ENCODE assay signal across 19 cellular contexts in genomic region chr16:85921026-85921425, GRCh38. TPM values are rescaled to one million over a fixed set of nuclear protein-coding genes. Genes with fewer than 3 reads are reported as not detected.
"Had no signal": no experiment of that assay in that cellular context is flagged by ENCODE, and none has a peak within 500 bp of the region (broad histone marks: within the 10 kb centered on the region; RNA-seq: fewer than 3 reads in every experiment).

No MANE protein-coding gene starts in this region.

- H3K27ac ChIP-seq: cardiac muscle cell, esophagus muscularis mucosa, prostate gland, SK-N-MC, skin epidermis, upper lobe of right lung had no signal

- H3K4me1 ChIP-seq: prostate gland had no signal

- H3K27me3 ChIP-seq: cardiac muscle cell, esophagus muscularis mucosa, upper lobe of right lung had no signal

- ATAC-seq: left ventricle myocardium superior; right cardiac atrium; stimulated activated naive CD8-positive, alpha-beta T cell treated with anti-CD3 and anti-CD28 coated beads, Interleukin-15, Interleukin-2, amounts not matched to agents 100 U/mL and 50 U/mL, for 24 hours; upper lobe of right lung had no signal

- H3K4me3 Mint-ChIP-seq: activated CD4-positive, alpha-beta memory T cell treated with anti-CD3 and anti-CD28 coated beads, Interleukin-2, amount 10 ng/mL, durations not matched to agents 7 days and 5 days had no signal

- H3K4me1 Mint-ChIP-seq: activated CD4-positive, alpha-beta memory T cell treated with anti-CD3 and anti-CD28 coated beads, Interleukin-2, amount 10 ng/mL, durations not matched to agents 7 days and 5 days had no signal

- H3K4me3 ChIP-seq: cardiac muscle cell, esophagus muscularis mucosa, prostate gland, SK-N-MC, skin epidermis, upper lobe of right lung had no signal

- H3K27ac Mint-ChIP-seq: activated CD4-positive, alpha-beta memory T cell treated with anti-CD3 and anti-CD28 coated beads, Interleukin-2, amount 10 ng/mL, durations not matched to agents 7 days and 5 days had no signal

- DNase-seq: activated CD4-positive, alpha-beta memory T cell treated with anti-CD3 and anti-CD28 coated beads, Interleukin-2, amount 10 ng/mL, durations not matched to agents 7 days and 5 days; activated CD8-positive, alpha-beta memory T cell treated with anti-CD3 and anti-CD28 coated beads, Interleukin-2, amount 50 U/mL, for 4 hours; hippocampal formation; kidney glomerular epithelial cell; left ventricle myocardium superior; mesendoderm; right cardiac atrium; stimulated activated CD4-positive, alpha-beta T cell treated with anti-CD3 and anti-CD28 coated beads, Interleukin-4, amount 100 ng/mL, for 4 hours; stimulated activated CD8-positive, alpha-beta memory T cell treated with anti-CD3 and anti-CD28 coated beads, Interleukin-4, amount 100 ng/mL, for 48 hours; stimulated activated naive CD8-positive, alpha-beta T cell treated with anti-CD3 and anti-CD28 coated beads, Interleukin-15, Interleukin-2, amounts not matched to agents 100 U/mL and 50 U/mL, for 24 hours; upper lobe of right lung had no signal

- H3K36me3 ChIP-seq: cardiac muscle cell, prostate gland, upper lobe of right lung had no signal

- FAIRE-seq: colon, endometrium had no signal

- H3K9me3 Mint-ChIP-seq: activated CD4-positive, alpha-beta memory T cell treated with anti-CD3 and anti-CD28 coated beads, Interleukin-2, amount 10 ng/mL, durations not matched to agents 7 days and 5 days had no signal

- H3K9me3 ChIP-seq: esophagus muscularis mucosa, prostate gland, upper lobe of right lung had no signal

RNA-seq across cellular contexts. Expression of gene IRF8, which starts 22.1 kb away (rescaled TPM):
- polyA plus RNA-seq: neural cell had no signal
